Comparison of ENCODE assay signal across 13 cellular contexts in genomic region chr7:27808626-27809025, GRCh38.
A peak's percentile ranks its signal among the peaks of the same experiment; 100 is the strongest.
DNase-seq lines count a peak whose midpoint lies in the region; ATAC-seq and TF ChIP-seq lines count a peak whose summit lies in the region.
"Had no signal": no experiment of that assay in that cellular context is flagged by ENCODE, and none has a peak within 500 bp of the region (broad histone marks: within the 10 kb centered on the region; RNA-seq: fewer than 3 reads in every experiment).

No MANE protein-coding gene starts in this region.

- intact Hi-C loops in posterior cingulate gyrus (cut with DNase I), result no loop called here

- H3K27ac ChIP-seq in foreskin keratinocyte, result no peak overlapping the region
- H3K27ac ChIP-seq: 22Rv1, KMS-11 had no signal

- H3K36me3 ChIP-seq in adipocyte (ENCODE audit: control insufficient read depth, insufficient read depth, low read length, severe bottlenecking) (peaks cover 9% of the 10 kb centered on the region), skeletal muscle satellite cell (ENCODE audit: insufficient read depth, low read length) (peaks cover 12% of the 10 kb centered on the region)

- H3K4me1 ChIP-seq in adipocyte (ENCODE audit: control insufficient read depth, insufficient read depth, low read length), result peaks cover 29% of the 10 kb centered on the region
- H3K4me1 ChIP-seq in foreskin keratinocyte, result peaks cover 8% of the 10 kb centered on the region
- H3K4me1 ChIP-seq in skeletal muscle satellite cell (ENCODE audit: control insufficient read depth, insufficient read depth, low read length), result peaks cover 17% of the 10 kb centered on the region

- H3K4me3 ChIP-seq in adipocyte (ENCODE audit: low read length) (no peak overlapping the region), skeletal muscle satellite cell (ENCODE audit: low read length) (no peak overlapping the region)

- peak; percentile 46 for ATAC-seq in foreskin keratinocyte

- DNase-seq in DMS 273 (lab: John Stamatoyannopoulos, UW; ENCODE audit: unreplicated experiment) (peak; percentile 27), DMS 273 treated with DMSO at 0.1 percent for 48 hours (lab: John Stamatoyannopoulos, UW) (no peak), adipocyte (ENCODE audit: low read depth) (peak; percentile 76), foreskin keratinocyte (peak; percentile 7 to 27), posterior cingulate gyrus (no peak), NCI-H2171 treated with DMSO at 0.1 percent for 48 hours (lab: John Stamatoyannopoulos, UW) (no peak), nucleus accumbens (lab: John Stamatoyannopoulos, UW) (no peak)
- DNase-seq: activated B cell treated with CpG ODN at 0.5 μM for 24 hours, cortex of kidney, SIG-M5 had no signal

- H3K9ac ChIP-seq in adipocyte (ENCODE audit: low read length) (peak overlapping the region; percentile 32), skeletal muscle satellite cell (ENCODE audit: low read depth, low read length) (peak overlapping the region; percentile 13)
- H3K9ac ChIP-seq: KMS-11 had no signal

- H3K4me2 ChIP-seq in skeletal muscle satellite cell (ENCODE audit: low read length), result peak overlapping the region; percentile 44
- H3K4me2 ChIP-seq: KMS-11 had no signal

- no peak for TF ChIP-seq CTCF in foreskin keratinocyte (conservative IDR thresholded peaks at IDR 0.05)

- H3K27me3 ChIP-seq in adipocyte (replicated peaks; ENCODE audit: control insufficient read depth, insufficient read depth, low read length) (no peaks in the 10 kb centered on the region), foreskin keratinocyte (no peaks in the 10 kb centered on the region), skeletal muscle satellite cell (ENCODE audit: control insufficient read depth, insufficient read depth, low read length) (no peaks in the 10 kb centered on the region)

- H3K9me3 ChIP-seq in adipocyte (ENCODE audit: control insufficient read depth, low read length) (no peaks in the 10 kb centered on the region), skeletal muscle satellite cell (replicated peaks; ENCODE audit: low read length) (no peaks in the 10 kb centered on the region)

Comparison
In these comparisons a context has a peak if more than half of its experiments do, and no peak if none do; other contexts are left out.
1. DNase-seq: peak in DMS 273 (single experiment), adipocyte (single experiment) and foreskin keratinocyte (2 of 2); none in DMS 273 treated with DMSO at 0.1 percent for 48 hours (single experiment), posterior cingulate gyrus (0 of 10), NCI-H2171 treated with DMSO at 0.1 percent for 48 hours (single experiment) and nucleus accumbens (0 of 56).